In the genomic region with DNA sequence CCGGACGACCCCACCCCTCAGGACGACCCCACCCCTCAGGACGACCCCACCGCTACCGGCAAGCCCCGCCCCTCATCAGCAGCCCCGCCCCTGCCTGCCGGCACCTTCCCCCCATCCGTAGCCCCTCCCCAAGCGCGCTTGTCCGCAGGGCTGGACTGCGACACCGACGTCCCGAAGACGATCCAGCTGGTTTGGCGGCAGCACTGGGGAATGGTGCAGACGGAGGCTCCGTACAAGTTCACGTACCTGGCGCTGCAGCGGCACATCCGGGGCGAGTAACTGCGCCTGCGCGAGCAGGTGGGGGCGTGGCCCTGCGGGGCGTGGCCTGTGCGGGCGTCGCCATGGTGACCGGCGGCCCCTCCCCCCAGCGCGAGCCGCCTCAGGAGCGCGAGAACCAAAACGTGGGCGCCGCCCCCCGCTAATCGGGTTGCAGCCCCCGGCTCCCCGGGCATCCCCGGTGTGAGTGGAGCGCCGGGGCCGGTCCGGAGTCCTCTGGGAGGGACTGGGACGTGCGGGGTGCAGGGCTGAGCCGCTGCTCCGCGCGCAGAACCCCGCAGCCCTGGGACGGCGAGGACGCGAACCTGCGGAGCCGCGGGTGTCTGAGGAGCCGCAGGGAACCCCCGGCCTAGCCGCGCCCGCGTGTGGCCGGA, we compare ENCODE assay signal across 8 cellular contexts. TPM values are rescaled to one million over a fixed set of nuclear protein-coding genes. Genes with fewer than 3 reads are reported as not detected.
A peak's percentile ranks its signal among the peaks of the same experiment; 100 is the strongest.
DNase-seq lines count a peak whose midpoint lies in the region; ATAC-seq, FAIRE-seq and TF ChIP-seq lines count a peak whose summit lies in the region.

No MANE protein-coding gene starts in this region.

- FAIRE-seq in GM19239 (lab: Jason Lieb, UNC), result peak; percentile 97
- peak; percentile 94 for FAIRE-seq in urothelium cell line (lab: Jason Lieb, UNC)

- no peak overlapping the region for H2AFZ ChIP-seq in SU-DHL-6 (ENCODE audit: low read depth, low read length, severe bottlenecking)

- no peaks in the 10 kb centered on the region for H3F3A ChIP-seq in SU-DHL-6 (ENCODE audit: insufficient read depth)

- H3K4me2 ChIP-seq in BLaER1 (peak overlapping the region; percentile 98), SU-DHL-6 (ENCODE audit: low read depth, low read length, poor library complexity, severe bottlenecking) (peak overlapping the region; percentile 35)

- H3K9ac ChIP-seq in BLaER1 (no peak overlapping the region; the same call in 1 of the 2 replicates), SU-DHL-6 (ENCODE audit: low read length) (no peak overlapping the region)

- intact Hi-C loops in left cardiac atrium (cut with DNase I), result no loop called here

- no peak overlapping the region for H3K27ac Mint-ChIP-seq in activated naive CD8-positive, alpha-beta T cell treated with anti-CD3 and anti-CD28 coated beads for 36 hours

- peak; percentile 99 for DNase-seq in GM19239 (ENCODE audit: insufficient read length, low spot score)
- peak; percentile 88 for DNase-seq in activated naive CD8-positive, alpha-beta T cell treated with anti-CD3 and anti-CD28 coated beads for 36 hours
- DNase-seq in left cardiac atrium, result peak; percentile 76
- peak; percentile 58 for DNase-seq in putamen (ENCODE audit: low spot score)
- peak; percentile 84 for DNase-seq in urothelium cell line (ENCODE audit: low spot score)

- H3K27me3 ChIP-seq in BLaER1 (peaks cover 19% of the 10 kb centered on the region), SU-DHL-6 (ENCODE audit: low read length) (no peaks in the 10 kb centered on the region)

- H3K27ac ChIP-seq in BLaER1 (0 out of 2 replicates have a peak overlapping the region, but pooled peaks have one; percentile 72), SU-DHL-6 (ENCODE audit: low read depth, low read length) (no peak overlapping the region)

- no peaks in the 10 kb centered on the region for H3K9me3 Mint-ChIP-seq in activated naive CD8-positive, alpha-beta T cell treated with anti-CD3 and anti-CD28 coated beads for 36 hours

- no peaks in the 10 kb centered on the region for H3K27me3 Mint-ChIP-seq in activated naive CD8-positive, alpha-beta T cell treated with anti-CD3 and anti-CD28 coated beads for 36 hours

- peaks cover 4% of the 10 kb centered on the region for H3K36me3 Mint-ChIP-seq in activated naive CD8-positive, alpha-beta T cell treated with anti-CD3 and anti-CD28 coated beads for 36 hours

- TF ChIP-seq EP300 in Ishikawa (IDR thresholded peaks at IDR 0.05; ENCODE audit: borderline replicate concordance), result no peak

- peaks cover 15% of the 10 kb centered on the region for H3K4me1 Mint-ChIP-seq in activated naive CD8-positive, alpha-beta T cell treated with anti-CD3 and anti-CD28 coated beads for 36 hours

- no peaks in the 10 kb centered on the region for H3K79me2 ChIP-seq in SU-DHL-6 (ENCODE audit: insufficient read depth, low read length)

- TF ChIP-seq CTCF in SU-DHL-6 (IDR thresholded peaks at IDR 0.05; ENCODE audit: insufficient read depth, low read length, poor library complexity, severe bottlenecking), result no peak

- H4K20me1 ChIP-seq in BLaER1 (peaks cover 36% of the 10 kb centered on the region), SU-DHL-6 (ENCODE audit: low read depth, low read length) (no peaks in the 10 kb centered on the region)

- peaks cover 72% of the 10 kb centered on the region for H3K4me1 ChIP-seq in BLaER1

- no peaks in the 10 kb centered on the region for H3K9me3 ChIP-seq in BLaER1
- H3K9me3 ChIP-seq in SU-DHL-6 (ENCODE audit: insufficient read depth, low read length), result no peaks in the 10 kb centered on the region

- H3K4me3 ChIP-seq in BLaER1 (peak overlapping the region; percentile 70), SU-DHL-6 (ENCODE audit: insufficient read depth, low read length, poor library complexity, severe bottlenecking) (no peak overlapping the region)

- ATAC-seq in left cardiac atrium, result peak; percentile 80 to 81

- H3K9me2 ChIP-seq in SU-DHL-6 (replicated peaks; ENCODE audit: insufficient read depth, low read length), result no peaks in the 10 kb centered on the region

- peak overlapping the region; percentile 74 for H3K4me3 Mint-ChIP-seq in activated naive CD8-positive, alpha-beta T cell treated with anti-CD3 and anti-CD28 coated beads for 36 hours

- no peak for TF ChIP-seq RAD21 in Ishikawa (IDR thresholded peaks at IDR 0.05; ENCODE audit: low read depth)

- no peaks in the 10 kb centered on the region for H3K36me3 ChIP-seq in BLaER1
- H3K36me3 ChIP-seq in SU-DHL-6 (ENCODE audit: low read length), result no peaks in the 10 kb centered on the region

TF ChIP-seq in Ishikawa, 13 proteins besides CTCF, POLR2A, EP300 and RAD21:
- TF ChIP-seq YY1 (IDR thresholded peaks at IDR 0.05; ENCODE audit: low read depth), result no peak
- TF ChIP-seq TCF12 (IDR thresholded peaks at IDR 0.05; ENCODE audit: low read depth), result 0 out of 2 replicates have a peak, but pooled peaks have one; percentile 41
- TF ChIP-seq EGR1 (IDR thresholded peaks at IDR 0.05), result no peak
- no peak for TF ChIP-seq CEBPB (IDR thresholded peaks at IDR 0.05)
- no peak for TF ChIP-seq TAF1 (IDR thresholded peaks at IDR 0.05; ENCODE audit: low read depth)
- TF ChIP-seq, protein P1, sequence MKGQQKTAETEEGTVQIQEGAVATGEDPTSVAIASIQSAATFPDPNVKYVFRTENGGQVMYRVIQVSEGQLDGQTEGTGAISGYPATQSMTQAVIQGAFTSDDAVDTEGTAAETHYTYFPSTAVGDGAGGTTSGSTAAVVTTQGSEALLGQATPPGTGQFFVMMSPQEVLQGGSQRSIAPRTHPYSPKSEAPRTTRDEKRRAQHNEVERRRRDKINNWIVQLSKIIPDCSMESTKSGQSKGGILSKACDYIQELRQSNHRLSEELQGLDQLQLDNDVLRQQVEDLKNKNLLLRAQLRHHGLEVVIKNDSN (IDR thresholded peaks at IDR 0.05), result 0 out of 2 replicates have a peak, but pooled peaks have one; percentile 18
- 0 out of 2 replicates have a peak, but pooled peaks have one; percentile 38 for TF ChIP-seq ZBTB7A (IDR thresholded peaks at IDR 0.05; ENCODE audit: low read depth)
- no peak for TF ChIP-seq CREB1 (IDR thresholded peaks at IDR 0.05; ENCODE audit: low read depth)
- TF ChIP-seq NFIC (IDR thresholded peaks at IDR 0.05), result no peak
- TF ChIP-seq, protein P2, sequence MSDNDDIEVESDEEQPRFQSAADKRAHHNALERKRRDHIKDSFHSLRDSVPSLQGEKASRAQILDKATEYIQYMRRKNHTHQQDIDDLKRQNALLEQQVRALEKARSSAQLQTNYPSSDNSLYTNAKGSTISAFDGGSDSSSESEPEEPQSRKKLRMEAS (IDR thresholded peaks at IDR 0.05), result peak; percentile 88
TF ChIP-seq in Ishikawa: peak in this region for 4.

RNA-seq across cellular contexts. Expression of a gene that starts 4.9 kb away (rescaled TPM):
- not detected for total RNA-seq in activated naive CD8-positive, alpha-beta T cell treated with anti-CD3 and anti-CD28 coated beads for 36 hours
- not detected for total RNA-seq in left cardiac atrium

RNA-seq across cellular contexts. Expression of a gene that starts 46.7 kb away (rescaled TPM):
- total RNA-seq in activated naive CD8-positive, alpha-beta T cell treated with anti-CD3 and anti-CD28 coated beads for 36 hours, result 10 to 100 TPM; 18.9 to 19.0 TPM
- 1 to 10 TPM; 5.3 to 6.1 TPM for total RNA-seq in left cardiac atrium

RNA-seq across cellular contexts. Expression of a gene that starts 49.3 kb away (rescaled TPM):
- 10 to 100 TPM; 30.4 to 30.5 TPM for total RNA-seq in activated naive CD8-positive, alpha-beta T cell treated with anti-CD3 and anti-CD28 coated beads for 36 hours
- total RNA-seq in left cardiac atrium, result 10 to 100 TPM; 14.8 to 25.7 TPM

RNA-seq across cellular contexts. Expression of a gene that starts 55.9 kb away (rescaled TPM):
- 10 to 100 TPM; 71.7 to 78.4 TPM for total RNA-seq in activated naive CD8-positive, alpha-beta T cell treated with anti-CD3 and anti-CD28 coated beads for 36 hours
- total RNA-seq in left cardiac atrium, result 10 to 100 TPM; 13.4 to 42.3 TPM
